Comparison of ENCODE assay signal across 8 cellular contexts in genomic region chr6:31400467-31401289, GRCh38. TPM values are rescaled to one million over a fixed set of nuclear protein-coding genes. Genes with fewer than 3 reads are reported as not detected.
DNase-seq lines count a peak whose midpoint lies in the region; ATAC-seq and TF ChIP-seq lines count a peak whose summit lies in the region.

No MANE protein-coding gene starts in this region.

- peak; percentile 81 to 84 for ATAC-seq in lower lobe of right lung
- ATAC-seq in GM19023 (IDR thresholded peaks at IDR 0.05; ENCODE audit: unreplicated experiment) = no peak

- intact Hi-C loops in lower lobe of right lung (cut with DNase I) = no loop called here

- peak; percentile 77 for DNase-seq in activated CD4-positive, alpha-beta T cell treated with anti-CD3 and anti-CD28 coated beads for 48 hours
- DNase-seq in dedifferentiated amniotic fluid mesenchymal stem cell (ENCODE audit: extremely low spot score) (peak; percentile 38), lower lobe of right lung (peak; percentile 92), ecto neural progenitor cell (ENCODE audit: low spot score) (no peak)
- peak in 2 of 3 donors; percentile 43 to 62 for DNase-seq in stimulated activated CD4-positive, alpha-beta T cell treated with anti-CD3 and anti-CD28 coated beads, TNF-alpha, amount 100 ng/mL, for 48 hours (ENCODE audit: low read depth in 3 of 3)

- H3K27ac ChIP-seq in KOPT-K1 (ENCODE audit: low read depth, low read length, poor library complexity, severe bottlenecking) = peak overlapping the region; percentile 70
- H3K27ac ChIP-seq in lower lobe of right lung = peak overlapping the region; percentile 100

- H3K36me3 ChIP-seq in KOPT-K1 (ENCODE audit: insufficient read depth, low read length) = no peaks in the 10 kb centered on the region
- peaks cover under 1% of the 10 kb centered on the region for H3K36me3 ChIP-seq in lower lobe of right lung

- peak overlapping the region; percentile 82 for H3K4me3 ChIP-seq in lower lobe of right lung

- no peak for TF ChIP-seq CTCF in lower lobe of right lung (IDR thresholded peaks at IDR 0.05)

- peak; percentile 68 for TF ChIP-seq POLR2A in GM18526 (IDR thresholded peaks at IDR 0.05; ENCODE audit: extremely low read depth, insufficient read length)

- no peaks in the 10 kb centered on the region for H3K27me3 ChIP-seq in lower lobe of right lung (ENCODE audit: low read depth)

- H3K4me1 ChIP-seq in lower lobe of right lung = peaks cover 62% of the 10 kb centered on the region

- H3K9me3 ChIP-seq in KOPT-K1 (ENCODE audit: insufficient read depth, low read length, poor library complexity, severe bottlenecking) (no peaks in the 10 kb centered on the region), lower lobe of right lung (no peaks in the 10 kb centered on the region)

RNA-seq across cellular contexts. Expression of gene MICA, which starts 2.7 kb away (rescaled TPM):
- 33.1 TPM for total RNA-seq in lower lobe of right lung

RNA-seq across cellular contexts. Expression of gene HLA-B, which starts 43.7 kb away (rescaled TPM):
- total RNA-seq in lower lobe of right lung = 2,736 TPM
